In the genomic region with DNA sequence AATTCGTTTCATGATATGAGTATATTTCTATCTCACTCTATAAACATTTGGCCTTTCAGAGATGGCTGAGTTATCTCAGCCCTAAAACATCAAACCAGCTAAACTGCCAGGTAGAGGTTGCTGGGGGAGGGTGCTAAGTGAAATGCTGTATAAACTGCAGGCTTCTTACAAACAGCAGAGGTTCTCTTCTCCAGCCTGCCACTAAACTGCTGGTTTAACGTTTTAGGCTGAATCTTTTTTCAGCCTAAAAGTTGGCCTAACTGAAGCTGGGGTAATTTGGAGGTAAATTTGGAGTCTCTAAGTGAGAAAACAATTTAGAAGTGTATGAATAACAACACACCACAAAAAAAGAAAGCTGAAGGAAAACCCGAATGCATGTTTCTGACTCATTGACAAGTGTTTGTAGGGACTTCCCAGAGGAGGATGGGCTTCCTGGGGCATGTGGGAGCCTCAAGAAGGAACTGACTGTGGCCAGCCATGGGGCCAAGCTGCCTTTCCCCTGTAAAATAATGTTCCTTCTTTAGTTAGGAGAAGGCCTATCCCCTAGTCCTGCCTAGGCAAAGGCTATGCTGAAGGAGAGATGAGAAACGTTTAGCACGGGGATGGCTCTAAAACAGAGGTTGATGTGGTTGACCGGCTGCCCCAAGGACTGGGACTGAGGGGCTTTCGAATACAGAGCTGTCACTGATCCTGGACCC, we compare ENCODE assay signal across 9 cellular contexts. TPM values are rescaled to one million over a fixed set of nuclear protein-coding genes. Genes with fewer than 3 reads are reported as not detected.
DNase-seq lines count a peak whose midpoint lies in the region; ATAC-seq and TF ChIP-seq lines count a peak whose summit lies in the region.
"Had no signal": no experiment of that assay in that cellular context is flagged by ENCODE, and none has a peak within 500 bp of the region (broad histone marks: within the 10 kb centered on the region; RNA-seq: fewer than 3 reads in every experiment).

No MANE protein-coding gene starts in this region.

- H3K9me3 Mint-ChIP-seq in CD4-positive, CD25-positive, alpha-beta regulatory T cell: no peaks in the 10 kb centered on the region
- peaks cover 5 to 23% of the 10 kb centered on the region in 2 donors for H3K9me3 Mint-ChIP-seq in activated naive CD4-positive, alpha-beta T cell treated with anti-CD3 and anti-CD28 coated beads, Interleukin-2, amount 50 U/mL, for 72 hours

- peaks cover 0 to 33% (median 26%) of the 10 kb centered on the region in 4 donors for H3K4me1 Mint-ChIP-seq in CD4-positive, CD25-positive, alpha-beta regulatory T cell

- no peaks in the 10 kb centered on the region for H3K9me3 ChIP-seq in CD4-positive, CD25-positive, alpha-beta regulatory T cell (ENCODE audit: control insufficient read depth in 2 of 2, low read length in 2 of 2)
- no peaks in the 10 kb centered on the region for H3K9me3 ChIP-seq in skeletal muscle satellite cell (replicated peaks; ENCODE audit: low read length)

- H3K4me3 Mint-ChIP-seq in CD4-positive, CD25-positive, alpha-beta regulatory T cell: no peak overlapping the region

- peak overlapping the region in 2 of 3 donors; percentile 33 to 71 for H3K27ac Mint-ChIP-seq in CD4-positive, CD25-positive, alpha-beta regulatory T cell
- peak overlapping the region; percentile 84 to 98 for H3K27ac Mint-ChIP-seq in activated naive CD4-positive, alpha-beta T cell treated with anti-CD3 and anti-CD28 coated beads, Interleukin-2, amount 50 U/mL, for 72 hours

- H3K9ac ChIP-seq in KMS-11: peak overlapping the region; percentile 43; the same call in 1 of the 2 replicates
- H3K9ac ChIP-seq in skeletal muscle satellite cell (ENCODE audit: low read depth, low read length): no peak overlapping the region

- H3K79me2 ChIP-seq in KMS-11 (ENCODE audit: insufficient read depth, low read depth): no peaks in the 10 kb centered on the region

- peak overlapping the region; percentile 73 for H2AFZ ChIP-seq in KMS-11 (ENCODE audit: low read depth)

- in situ Hi-C loops in KBM-7 (cut with MboI; ENCODE audit: low pct_unique_long_range_greater_than_20kb, low sequenced_read_pairs): no loop called here

- TF ChIP-seq CTCF in KMS-11 (conservative IDR thresholded peaks at IDR 0.05; ENCODE audit: low read depth, low read length): no peak

- H3K36me3 Mint-ChIP-seq in CD4-positive, CD25-positive, alpha-beta regulatory T cell: no peaks in the 10 kb centered on the region
- peaks cover 0 to 46% of the 10 kb centered on the region in 2 donors for H3K36me3 Mint-ChIP-seq in activated naive CD4-positive, alpha-beta T cell treated with anti-CD3 and anti-CD28 coated beads, Interleukin-2, amount 50 U/mL, for 72 hours

- H3K27me3 Mint-ChIP-seq in CD4-positive, CD25-positive, alpha-beta regulatory T cell: no peaks in the 10 kb centered on the region

- H3K36me3 ChIP-seq in CD4-positive, CD25-positive, alpha-beta regulatory T cell (ENCODE audit: control insufficient read depth, insufficient read depth, low read length): no peaks in the 10 kb centered on the region
- no peaks in the 10 kb centered on the region for H3K36me3 ChIP-seq in KMS-11 (ENCODE audit: insufficient read depth)
- no peaks in the 10 kb centered on the region for H3K36me3 ChIP-seq in skeletal muscle satellite cell (ENCODE audit: insufficient read depth, low read length)

- H3K4me3 ChIP-seq in CD4-positive, CD25-positive, alpha-beta regulatory T cell (ENCODE audit: low read depth, low read length): no peak overlapping the region
- H3K4me3 ChIP-seq in KMS-11 (IDR thresholded peaks at IDR 0.05; ENCODE audit: insufficient read depth, low read depth, low read length): no peak overlapping the region
- no peak overlapping the region for H3K4me3 ChIP-seq in skeletal muscle satellite cell (ENCODE audit: low read length)

- DNase-seq in CD4-positive, CD25-positive, alpha-beta regulatory T cell: peak in 1 of 3 donors; percentile 29
- DNase-seq in activated naive CD4-positive, alpha-beta T cell treated with anti-CD3 and anti-CD28 coated beads, Interleukin-2, amount 50 U/mL, for 72 hours (ENCODE audit: low spot score in 2 of 2): peak; percentile 64 to 68
- DNase-seq in NOMO-1 (lab: John Stamatoyannopoulos, UW; ENCODE audit: unreplicated experiment in 2 of 2) (no peak), NCI-H2196 treated with DMSO at 0.1 percent for 48 hours (lab: John Stamatoyannopoulos, UW; ENCODE audit: unreplicated experiment) (no peak), KBM-7 (no peak)

- H4K20me1 ChIP-seq in KMS-11 (ENCODE audit: insufficient read depth): no peaks in the 10 kb centered on the region

- peak overlapping the region; percentile 34 for H3K27ac ChIP-seq in CD4-positive, CD25-positive, alpha-beta regulatory T cell (ENCODE audit: insufficient read depth, low read length, poor library complexity, severe bottlenecking)
- H3K27ac ChIP-seq in KMS-11: peak overlapping the region; percentile 71

- H3K4me2 ChIP-seq in KMS-11: peak overlapping the region; percentile 68
- peak overlapping the region; percentile 13 for H3K4me2 ChIP-seq in skeletal muscle satellite cell (ENCODE audit: low read length)

- no peaks in the 10 kb centered on the region for H3K27me3 ChIP-seq in CD4-positive, CD25-positive, alpha-beta regulatory T cell (ENCODE audit: control insufficient read depth, insufficient read depth, low read length)
- H3K27me3 ChIP-seq in KMS-11 (ENCODE audit: insufficient read depth, low read depth) (no peaks in the 10 kb centered on the region), skeletal muscle satellite cell (ENCODE audit: control insufficient read depth, insufficient read depth, low read length) (no peaks in the 10 kb centered on the region)

- ATAC-seq in CD4-positive, CD25-positive, alpha-beta regulatory T cell (ENCODE audit: low read depth in 2 of 2): peak; percentile 31 to 42
- ATAC-seq in GM21423 (IDR thresholded peaks at IDR 0.05; ENCODE audit: unreplicated experiment): peak; percentile 43
- peak; percentile 89 to 90 for ATAC-seq in activated naive CD4-positive, alpha-beta T cell treated with anti-CD3 and anti-CD28 coated beads, Interleukin-2, amount 50 U/mL, for 72 hours

- H3K4me1 ChIP-seq in CD4-positive, CD25-positive, alpha-beta regulatory T cell (ENCODE audit: control insufficient read depth, insufficient read depth, low read length, poor library complexity, severe bottlenecking): peaks cover 11% of the 10 kb centered on the region
- peaks cover 38% of the 10 kb centered on the region for H3K4me1 ChIP-seq in KMS-11 (ENCODE audit: low read depth, poor library complexity, severe bottlenecking)
- H3K4me1 ChIP-seq in skeletal muscle satellite cell (ENCODE audit: control insufficient read depth, insufficient read depth, low read length): peaks cover 18% of the 10 kb centered on the region

RNA-seq across cellular contexts. Expression of a gene that starts 44.3 kb away (rescaled TPM):
- not detected for total RNA-seq in CD4-positive, CD25-positive, alpha-beta regulatory T cell
- polyA plus RNA-seq in CD4-positive, CD25-positive, alpha-beta regulatory T cell: not detected
- total RNA-seq in activated naive CD4-positive, alpha-beta T cell treated with anti-CD3 and anti-CD28 coated beads, Interleukin-2, amount 50 U/mL, for 72 hours: 1 to 10 TPM in 1 of 2 donors, under 1 TPM in 1; 0.09 to 2.8 TPM
- 0.22 and 0.51 TPM in 2 replicates for total RNA-seq in skeletal muscle satellite cell (2012; rRNA removed)
- total RNA-seq: endothelial cell of umbilical vein had no signal
- polyA plus RNA-seq: endothelial cell of umbilical vein had no signal

Comparison
In these comparisons a context has a peak if more than half of its experiments do, and no peak if none do; other contexts are left out.
1. ATAC-seq: peak in every context shown above with its lines; median percentile 90 in activated naive CD4-positive, alpha-beta T cell treated with anti-CD3 and anti-CD28 coated beads, Interleukin-2, amount 50 U/mL, for 72 hours; 43 in GM21423; 36 in CD4-positive, CD25-positive, alpha-beta regulatory T cell.
2. DNase-seq: peak in activated naive CD4-positive, alpha-beta T cell treated with anti-CD3 and anti-CD28 coated beads, Interleukin-2, amount 50 U/mL, for 72 hours (2 of 2); none in NOMO-1 (0 of 2), NCI-H2196 treated with DMSO at 0.1 percent for 48 hours (single experiment) and KBM-7 (single experiment).